ENCODE assay signal across 19 cellular contexts in genomic region chr17:79322216-79323123, GRCh38.
"Had no signal": no experiment of that assay in that cellular context is flagged by ENCODE, and none has a peak within 500 bp of the region (broad histone marks: within the 10 kb centered on the region; RNA-seq: fewer than 3 reads in every experiment).

No MANE protein-coding gene starts in this region.

- ATAC-seq: left lobe of liver; natural killer cell; right lobe of liver; stimulated activated naive B cell treated with anti-CD40 and anti-IgM and Interleukin-4, amounts not matched to agents 10 μg/mL and 1 μg/mL and 100 μg/mL, for 72 hours; upper lobe of right lung had no signal

- FAIRE-seq: frontal cortex, keratinocyte, small intestine had no signal

- H3K27ac ChIP-seq: neutrophil, parathyroid adenoma, right lobe of liver, thoracic aorta, tibial nerve, upper lobe of right lung, uterus had no signal

- DNase-seq: effector CD4-positive, alpha-beta T cell; head of caudate nucleus; natural killer cell; right lobe of liver; small intestine; stimulated activated CD4-positive, alpha-beta T cell treated with anti-CD3 and anti-CD28 coated beads, Interleukin-15, amount 100 ng/mL, for 24 hours; stimulated activated CD4-positive, alpha-beta T cell treated with anti-CD3 and anti-CD28 coated beads, Interleukin-2, amount 100 ng/mL, for 48 hours; stimulated activated naive B cell treated with anti-CD40 and anti-IgM and Interleukin-4, amounts not matched to agents 10 μg/mL and 1 μg/mL and 100 μg/mL, for 72 hours; upper lobe of right lung; uterus had no signal

- H3K4me3 ChIP-seq: dorsolateral prefrontal cortex, lung, right lobe of liver, thoracic aorta, tibial nerve, upper lobe of right lung, uterus had no signal

- H3K9ac ChIP-seq: parathyroid adenoma had no signal

- H3K4me1 ChIP-seq: right lobe of liver, tibial nerve, upper lobe of right lung, uterus had no signal

- H3K36me3 ChIP-seq: neutrophil, right lobe of liver, thoracic aorta, tibial nerve, upper lobe of right lung, uterus had no signal

- H3K9me3 ChIP-seq: neutrophil, right lobe of liver, thoracic aorta, tibial nerve, upper lobe of right lung, uterus had no signal
